ENCODE assay signal across 6 cellular contexts in the genomic region with DNA sequence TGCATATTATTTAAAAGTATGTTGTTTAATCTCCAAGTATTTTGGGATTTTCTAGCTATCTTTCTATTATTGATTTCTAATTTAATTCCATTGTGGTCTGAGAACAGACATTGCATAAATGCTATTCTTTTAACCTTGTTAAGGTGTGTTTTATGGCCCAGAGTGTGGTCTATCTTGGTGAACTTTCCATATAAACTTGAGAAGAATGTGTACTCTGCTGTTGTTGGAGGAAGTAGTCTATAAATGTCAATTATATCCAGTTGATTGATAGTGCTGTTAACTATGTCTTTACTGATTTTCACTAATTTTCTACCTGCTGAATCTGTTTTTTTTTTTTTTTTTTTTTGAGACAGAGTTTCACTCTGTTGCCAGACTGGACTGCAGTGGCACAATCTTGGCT.
"Had no signal": no experiment of that assay in that cellular context is flagged by ENCODE, and none has a peak within 500 bp of the region (broad histone marks: within the 10 kb centered on the region; RNA-seq: fewer than 3 reads in every experiment).

No MANE protein-coding gene starts in this region.

- H3K27ac ChIP-seq: HL-60 had no signal

- FAIRE-seq: HepG2, HTR-8/SVneo, K562 had no signal

- ATAC-seq: HepG2, K562 had no signal

- DNase-seq: IMR-90, KBM-7 had no signal

- H3K4me3 ChIP-seq: K562 had no signal
